In genomic region chr3:71583569-71584215, GRCh38 we compare ENCODE assay signal across 8 cellular contexts. TPM values are rescaled to one million over a fixed set of nuclear protein-coding genes. Genes with fewer than 3 reads are reported as not detected.
DNase-seq lines count a peak whose midpoint lies in the region; ATAC-seq, FAIRE-seq and TF ChIP-seq lines count a peak whose summit lies in the region.

Gene FOXP1, minus strand, starts transcription at chr3:71583728. Its CDS starts 385,347 bp downstream, at chr3:71198381.

- H3K27ac Mint-ChIP-seq in Caco-2 (ENCODE audit: unreplicated experiment) (peak within 1 kb of the TSS; percentile 90), HFFc6 (peak within 1 kb of the TSS; percentile 92)

- no peak for FAIRE-seq in HepG2 (lab: Jason Lieb, UNC)

- DNase-seq in Caco-2 = peak; percentile 60 to 64
- peak; percentile 79 for DNase-seq in HFFc6
- DNase-seq in NCI-H526 treated with DMSO at 0.1 percent for 48 hours (lab: John Stamatoyannopoulos, UW) = peak; percentile 54
- DNase-seq in activated CD4-positive, alpha-beta T cell treated with anti-CD3 and anti-CD28 coated beads, Interleukin-2, amount 50 U/mL, for 48 hours = peak; percentile 60 to 67
- peak; percentile 61 to 82 (median 71) for DNase-seq in dorsolateral prefrontal cortex
- peak; percentile 66 for DNase-seq in HepG2 (ENCODE audit: low spot score)
- peak; percentile 65 for DNase-seq in stimulated activated CD4-positive, alpha-beta T cell treated with anti-CD3 and anti-CD28 coated beads, Interleukin-1b, Interleukin-23, amount 100 ng/mL, for 48 hours
- no peak for DNase-seq in NCI-H446 treated with DMSO at 0.1 percent for 48 hours (lab: John Stamatoyannopoulos, UW)

- peak within 1 kb of the TSS; percentile 91 for H3K4me3 Mint-ChIP-seq in Caco-2 (ENCODE audit: unreplicated experiment)
- H3K4me3 Mint-ChIP-seq in HFFc6 = peak within 1 kb of the TSS; percentile 95

- H3K4me1 Mint-ChIP-seq in Caco-2 (ENCODE audit: low read depth, unreplicated experiment) (peaks cover 18% of the 10 kb centered on the region), HFFc6 (ENCODE audit: low read depth) (peaks cover 65% of the 10 kb centered on the region)

- intact Hi-C loops in Caco-2 (cut with micrococcal nuclease; ENCODE audit: unreplicated experiment) (loop anchor here (1.0 to 10.0 kb wide), 7 partner anchors 131 to 1049 kb away; no protein-coding TSS in a partner anchor), dorsolateral prefrontal cortex (cut with DNase I) (loop anchor here (2.0 to 10.0 kb wide), 11 partner anchors 85 to 1519 kb away; no protein-coding TSS in a partner anchor), HepG2 (cut with micrococcal nuclease; ENCODE audit: unreplicated experiment) (loop anchor here (2.0 to 10.0 kb wide), 7 partner anchors 129 to 516 kb away; no protein-coding TSS in a partner anchor)

- H3K27me3 Mint-ChIP-seq in Caco-2 (ENCODE audit: insufficient read depth, unreplicated experiment) (no peaks in the 10 kb centered on the region), HFFc6 (ENCODE audit: insufficient read depth) (no peaks in the 10 kb centered on the region)

- H3K36me3 ChIP-seq in Caco-2 (ENCODE audit: control insufficient read depth, insufficient read depth, low read length) = no peaks in the 10 kb centered on the region
- no peaks in the 10 kb centered on the region for H3K36me3 ChIP-seq in HepG2 (replicated peaks in 1 of 2; ENCODE audit: control insufficient read depth in 1 of 2, insufficient read depth in 2 of 2, low read length in 2 of 2)

- H3K27me3 ChIP-seq in Caco-2 (replicated peaks; ENCODE audit: control insufficient read depth, insufficient read depth, low read length) (no peaks in the 10 kb centered on the region), dorsolateral prefrontal cortex (no peaks in the 10 kb centered on the region), HepG2 (ENCODE audit: control insufficient read depth in 1 of 2, insufficient read depth in 2 of 2, low read length in 2 of 2) (no peaks in the 10 kb centered on the region)

- no peaks in the 10 kb centered on the region for H4K20me1 ChIP-seq in HepG2 (ENCODE audit: insufficient read depth, low read length)

- in situ Hi-C loops in HepG2 (cut with HindIII; ENCODE audit: extremely low pct_ligation_motif_present, low pct_unique_long_range_greater_than_20kb) = loop anchor here (5.0 to 10.0 kb wide), 2 partner anchors 276 to 529 kb away; no protein-coding TSS in a partner anchor

- no peak within 1 kb of the TSS for H2AFZ ChIP-seq in HepG2 (ENCODE audit: low read length)

- TF ChIP-seq EP300 in HepG2 (IDR thresholded peaks at IDR 0.05; ENCODE audit: low read depth in 2 of 2, low read length in 2 of 2) (no peak), HepG2 (CRISPR knock-in tag; IDR thresholded peaks at IDR 0.05; ENCODE audit: borderline replicate concordance) (no peak)

- H3K79me2 ChIP-seq in HepG2 (ENCODE audit: insufficient read depth, low read length) = peaks cover 36% of the 10 kb centered on the region

- POLR2A ChIA-PET in Caco-2 (lab: Charles Lee) (interaction anchor here (1.0 kb wide), 1 partner anchor 376 kb away, joined by 3 read pairs; no protein-coding TSS in a partner anchor), HepG2 (lab: Yijun Ruan, JAX) (interaction anchor here (0.5 to 2.7 kb wide), 18 partner anchors 24 to 1033 kb away, joined by 3 to 17 read pairs (median 4); no protein-coding TSS in a partner anchor)

- no peak for TF ChIP-seq RAD21 in HepG2 (CRISPR knock-in tag; IDR thresholded peaks at IDR 0.05)

- no peak for TF ChIP-seq CTCF in Caco-2 (IDR thresholded peaks at IDR 0.05; ENCODE audit: insufficient read depth in 1 of 2, low read depth in 1 of 2, low read length in 1 of 2, severe bottlenecking in 1 of 2, unreplicated experiment in 1 of 2)
- TF ChIP-seq CTCF in HFFc6 (IDR thresholded peaks at IDR 0.05) = no peak
- TF ChIP-seq CTCF in dorsolateral prefrontal cortex (IDR thresholded peaks at IDR 0.05 in 54 of 56, conservative IDR thresholded peaks at IDR 0.05 in 2 of 56; ENCODE audit: low read depth in 1 of 56, partially characterized antibody in 56 of 56) = peak in 3 of 56 donors; percentile 4 to 33 (median 24)
- no peak for TF ChIP-seq CTCF in HepG2 (CRISPR knock-in tag; IDR thresholded peaks at IDR 0.05)

- no peaks in the 10 kb centered on the region for H3K9me3 Mint-ChIP-seq in Caco-2 (ENCODE audit: unreplicated experiment)
- H3K9me3 Mint-ChIP-seq in HFFc6 = no peaks in the 10 kb centered on the region

- H3K4me2 ChIP-seq in HepG2 (ENCODE audit: low read depth, low read length) = peak within 1 kb of the TSS; percentile 90

- ATAC-seq in HepG2 = peak; percentile 53

- H3K27ac ChIP-seq in dorsolateral prefrontal cortex (peak within 1 kb of the TSS; percentile 88 to 100 (median 98)), HepG2 (ENCODE audit: extremely low read length, insufficient read depth, low read length) (peak within 1 kb of the TSS; percentile 97)

- H3K4me3 ChIP-seq in Caco-2 (ENCODE audit: low read depth, low read length) (peak within 1 kb of the TSS; percentile 77), dorsolateral prefrontal cortex (peak within 1 kb of the TSS; percentile 68 to 93 (median 83)), HepG2 (replicated peaks in 1 of 3; ENCODE audit: insufficient read depth in 1 of 3, low read depth in 2 of 3, low read length in 3 of 3) (peak within 1 kb of the TSS; percentile 91 to 97 (median 95))

- BruUV-seq in Caco-2 (replicated peaks; lab: Mats Ljungman, UMichigan) (no TSS peak), HepG2 (replicated peaks; lab: Mats Ljungman, UMichigan) (no TSS peak)

- H3K4me1 ChIP-seq in Caco-2 (peaks cover 14% of the 10 kb centered on the region), HepG2 (ENCODE audit: insufficient read depth, low read length) (peaks cover 41% of the 10 kb centered on the region)

- WGBS in HepG2 (ENCODE audit: low lambda C conversion rate) = under 1% methylated on average over 50 of the region's 70 CpGs

- peaks cover 22% of the 10 kb centered on the region for H3K36me3 Mint-ChIP-seq in Caco-2 (ENCODE audit: insufficient read depth, unreplicated experiment)
- H3K36me3 Mint-ChIP-seq in HFFc6 (ENCODE audit: low read depth) = no peaks in the 10 kb centered on the region

- CTCF ChIA-PET in Caco-2 (lab: Charles Lee) (interaction anchor here (1.4 kb wide), 1 partner anchor 73 kb away, joined by 5 read pairs; no protein-coding TSS in a partner anchor), HepG2 (lab: Yijun Ruan, JAX; ENCODE audit: low intra/inter-chr PET ratio, low total read pairs) (no interaction called here)

- no peaks in the 10 kb centered on the region; the same call in 1 of the 2 replicates for H3K9me3 ChIP-seq in Caco-2
- no peaks in the 10 kb centered on the region for H3K9me3 ChIP-seq in HepG2 (ENCODE audit: low read length)

- H3K9ac ChIP-seq in HepG2 (ENCODE audit: insufficient read depth, low read depth, low read length) = peak within 1 kb of the TSS; percentile 96

- TF ChIP-seq POLR2A in HepG2 (IDR thresholded peaks at IDR 0.05; ENCODE audit: insufficient read depth in 1 of 2, low read depth in 2 of 2, low read length in 2 of 2) = peak in 1 of 2 experiments; percentile 44; a peak in 1 of 4 replicates

TF ChIP-seq in HepG2, 621 proteins besides CTCF, POLR2A, EP300 and RAD21 (continues in another document):
- TF ChIP-seq ZNF567 (CRISPR knock-in tag; IDR thresholded peaks at IDR 0.05; ENCODE audit: borderline replicate concordance) = no peak
- peak; percentile 71; the same call in 1 of the 2 replicates for TF ChIP-seq NKX3-1 (CRISPR knock-in tag; IDR thresholded peaks at IDR 0.05)
- no peak for TF ChIP-seq PITX1 (CRISPR knock-in tag; IDR thresholded peaks at IDR 0.05)
- no peak for TF ChIP-seq RNF219 (CRISPR knock-in tag; IDR thresholded peaks at IDR 0.05)

RNA-seq across cellular contexts. Expression of gene FOXP1, which starts in this region (rescaled TPM):
- total RNA-seq in Caco-2 (2022) (131 and 155 TPM in 2 replicates), dorsolateral prefrontal cortex (100 to 1,000 TPM in 108 of 120 experiments, 10 to 100 TPM in 12; 84.2 to 160 (median 118) TPM), HepG2 (2016; rRNA removed; fragmentation: Illumina TruSeq; extraction: Trizol) (43.3 and 59.0 TPM in 2 replicates)
- total RNA-seq in HFFc6 (2021; fragmentation: NEBNext Ultra II Directional; extraction: Animal tissue kit (Norgen Biotek cat#: 25700)) = 10 to 100 TPM; 32.2 to 59.3 (median 52.0) TPM
- total RNA-seq in HepG2 (2016; cell fraction: cytosol; rRNA removed; fragmentation: Illumina TruSeq; extraction: Trizol; ENCODE audit: low read depth) = 67.9 and 68.5 TPM in 2 replicates
- total RNA-seq in HepG2 (2016; cell fraction: insoluble cytoplasmic fraction; rRNA removed; fragmentation: Illumina TruSeq; extraction: Trizol) = 31.5 and 57.5 TPM in 2 replicates
- total RNA-seq in HepG2 (2016; cell fraction: membrane; rRNA removed; fragmentation: Illumina TruSeq; extraction: Trizol) = 36.5 and 36.9 TPM in 2 replicates
- total RNA-seq in HepG2 (2016; cell fraction: nucleus; rRNA removed; fragmentation: Illumina TruSeq; extraction: Trizol) = 164 and 179 TPM in 2 replicates
- polyA plus RNA-seq in HepG2 (2011; rRNA removed) = 36.0 and 40.4 TPM in 2 replicates
- 17.7 and 19.3 TPM in 2 replicates for polyA plus RNA-seq in HepG2 (2011; cell fraction: cytosol; rRNA removed)
- polyA plus RNA-seq in HepG2 (2011; cell fraction: nucleus; rRNA removed) = 47.8 and 58.3 TPM in 2 replicates
- 24.3 and 27.6 TPM in 2 replicates for polyA plus RNA-seq in HepG2 (2012)
- polyA plus RNA-seq in HepG2 (2016; cell fraction: cytosol; fragmentation: Illumina TruSeq; extraction: Trizol; ENCODE audit: low read depth) = 3.3 and 4.6 TPM in 2 replicates
- 21.9 and 24.7 TPM in 2 replicates for polyA plus RNA-seq in HepG2 (2016; cell fraction: insoluble cytoplasmic fraction; fragmentation: Illumina TruSeq; extraction: Trizol; ENCODE audit: low read depth)
- polyA plus RNA-seq in HepG2 (2016; cell fraction: membrane; fragmentation: Illumina TruSeq; extraction: Trizol; ENCODE audit: low read depth) = 9.9 and 11.0 TPM in 2 replicates
- 28.9 and 32.7 TPM in 2 replicates for polyA plus RNA-seq in HepG2 (2016; cell fraction: nucleus; fragmentation: Illumina TruSeq; extraction: Trizol; ENCODE audit: insufficient read depth, low read depth)
- polyA minus RNA-seq in HepG2 (2011; rRNA and poly(A)+ RNA removed; ENCODE audit: low replicate concordance) = 35.8 and 181 TPM in 2 replicates
- polyA minus RNA-seq in HepG2 (2011; cell fraction: cytosol; rRNA and poly(A)+ RNA removed) = 64.7 and 68.5 TPM in 2 replicates
- 528 and 568 TPM in 2 replicates for polyA minus RNA-seq in HepG2 (2011; cell fraction: nucleus; rRNA and poly(A)+ RNA removed)
